ENCODE assay signal across 35 cellular contexts in the genomic region with DNA sequence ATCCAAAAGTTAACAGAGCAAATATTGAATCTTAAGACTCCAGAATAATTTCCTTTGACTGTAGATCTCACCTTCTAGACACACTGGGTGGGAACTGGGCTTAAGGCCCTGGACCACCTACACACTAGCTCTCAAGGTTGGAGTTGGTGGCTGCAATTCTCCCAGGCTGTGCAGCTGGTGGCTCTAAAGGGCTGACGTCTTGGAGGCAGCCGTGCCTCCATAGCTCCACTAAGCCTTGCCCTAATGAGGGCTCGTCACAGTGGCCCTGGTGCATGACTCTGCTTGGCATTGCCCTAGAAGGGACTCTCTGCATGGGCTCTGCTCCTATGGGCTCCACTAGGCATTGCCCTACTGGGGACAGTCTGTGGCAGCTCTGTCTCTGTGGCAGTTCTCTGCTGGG.
"Had no signal": no experiment of that assay in that cellular context is flagged by ENCODE, and none has a peak within 500 bp of the region (broad histone marks: within the 10 kb centered on the region; RNA-seq: fewer than 3 reads in every experiment).

No MANE protein-coding gene starts in this region.

- H3K9me3 ChIP-seq: MG63 had no signal

- H3K36me3 ChIP-seq: MG63 had no signal

- H3K27me3 ChIP-seq: MG63 had no signal

- H3K4me3 ChIP-seq: MG63 had no signal

- DNase-seq: Karpas-422, Kasumi-1, MG63, MM.1S, MV-4-11, NCI-H1048, NCI-H1092, NCI-H1092 treated with DMSO at 0.1 percent for 48 hours, NCI-H1105, NCI-H1105 treated with DMSO at 0.1 percent for 48 hours, NCI-H1417, NCI-H1417 treated with DMSO at 0.1 percent for 48 hours, NCI-H1436, NCI-H1436 treated with DMSO at 0.1 percent for 48 hours, NCI-H146, NCI-H1694, NCI-H1694 treated with DMSO at 0.1 percent for 48 hours, NCI-H187, NCI-H187 treated with DMSO at 0.1 percent for 48 hours, NCI-H1930, NCI-H2029, NCI-H2029 treated with DMSO at 0.1 percent for 48 hours, NCI-H2081, NCI-H2081 treated with DMSO at 0.1 percent for 48 hours, NCI-H2107, NCI-H2171, NCI-H2171 treated with DMSO at 0.1 percent for 48 hours, NCI-H2227 treated with DMSO at 0.1 percent for 48 hours, NCI-H226, NCI-H345, NCI-H446, NCI-H446 treated with DMSO at 0.1 percent for 48 hours, NCI-H510A, NCI-H510A treated with DMSO at 0.1 percent for 48 hours, NCI-H524 had no signal
